In the genomic region with DNA sequence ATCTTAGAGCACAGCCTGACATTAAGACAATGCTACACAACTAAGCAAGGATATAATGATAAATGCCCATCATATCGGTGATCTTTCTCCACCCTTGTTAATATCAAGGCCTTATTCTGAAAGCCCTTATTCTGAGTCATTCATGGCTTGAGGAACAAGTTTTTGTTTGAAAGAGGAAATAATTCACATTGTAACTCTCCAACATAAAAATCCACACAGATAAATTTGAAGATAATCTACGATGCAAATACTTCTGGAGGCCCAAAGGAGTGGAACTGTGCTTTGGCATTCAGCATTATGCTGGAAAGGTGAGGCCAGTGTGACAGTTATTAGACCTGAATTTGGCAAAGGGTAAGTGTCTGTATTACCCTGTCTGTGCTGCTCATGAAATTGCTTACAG, we compare ENCODE assay signal across 22 cellular contexts.
"Had no signal": no experiment of that assay in that cellular context is flagged by ENCODE, and none has a peak within 500 bp of the region (broad histone marks: within the 10 kb centered on the region; RNA-seq: fewer than 3 reads in every experiment).

No MANE protein-coding gene starts in this region.

- H3K36me3 ChIP-seq: esophagus muscularis mucosa, gastroesophageal sphincter, heart left ventricle, left ventricle myocardium inferior, lower lobe of right lung had no signal

- H3K4me2 ChIP-seq: hepatocyte had no signal

- H3K9me3 ChIP-seq: esophagus muscularis mucosa, gastroesophageal sphincter, heart left ventricle, left ventricle myocardium inferior, lower lobe of right lung, mucosa of descending colon had no signal

- H3K27ac ChIP-seq: coronary artery, dorsolateral prefrontal cortex, esophagus muscularis mucosa, foreskin keratinocyte, gastroesophageal sphincter, heart left ventricle, hepatocyte, left ventricle myocardium inferior, lower lobe of right lung had no signal

- H3K79me2 ChIP-seq: hepatocyte had no signal

- H3K4me1 ChIP-seq: foreskin keratinocyte had no signal

- H3K27me3 ChIP-seq: foreskin keratinocyte had no signal

- DNase-seq: dermis blood vessel endothelial cell; dorsolateral prefrontal cortex; effector CD4-positive, alpha-beta T cell; effector memory CD4-positive, alpha-beta T cell; foreskin keratinocyte; heart left ventricle; hypothalamus; immature natural killer cell; islet precursor cell; kidney; kidney glomerular epithelial cell; left colon; left ventricle myocardium inferior; lower lobe of right lung; mesenchymal stem cell; mucosa of descending colon; naive B cell had no signal

- H2AFZ ChIP-seq: hepatocyte had no signal

- ATAC-seq: foreskin keratinocyte, gastroesophageal sphincter, heart left ventricle, left colon, left lobe of liver, lower lobe of right lung, mucosa of descending colon had no signal

- H3K4me3 ChIP-seq: coronary artery, dorsolateral prefrontal cortex, esophagus muscularis mucosa, gastroesophageal sphincter, heart left ventricle, hepatocyte, left ventricle myocardium inferior, lower lobe of right lung, mucosa of descending colon had no signal
